1 cellular context compared by ENCODE assay signal in the genomic region with DNA sequence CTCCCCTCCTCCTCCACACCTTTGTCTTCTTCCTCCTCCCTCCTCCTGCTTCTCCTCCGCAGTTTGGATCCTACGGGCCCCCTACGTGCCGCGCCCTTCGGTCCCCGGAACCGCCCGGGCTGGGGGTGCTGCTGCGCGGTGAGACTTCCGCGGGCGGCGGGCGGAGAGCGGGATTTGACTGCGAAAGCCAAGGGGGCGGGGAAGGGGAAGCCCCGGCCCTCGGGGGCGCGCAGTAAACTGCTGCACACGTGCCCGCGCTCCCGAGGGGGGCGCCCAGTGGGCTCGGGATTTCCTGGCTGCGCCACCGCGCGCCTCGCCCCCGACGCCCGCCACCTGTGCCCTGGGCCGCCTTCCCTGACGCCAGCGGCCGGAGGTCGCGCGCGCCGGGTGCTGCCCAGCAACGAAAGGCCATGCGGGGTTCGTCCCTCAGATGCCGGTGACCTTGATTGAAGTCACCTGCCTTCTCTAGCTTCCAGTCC.
TF ChIP-seq lines count a peak whose summit lies in the region.

No MANE protein-coding gene starts in this region.

TF ChIP-seq in GM12878, 131 proteins besides CTCF, POLR2A, EP300 and RAD21 (continued from another document):
- TF ChIP-seq KAT2A (conservative IDR thresholded peaks at IDR 0.05; ENCODE audit: control insufficient read depth, low read depth, low read length) (no peak), SREBF2 (IDR thresholded peaks at IDR 0.05; ENCODE audit: low read length) (no peak), CHD2 (IDR thresholded peaks at IDR 0.05; ENCODE audit: borderline replicate concordance, low read depth, low read length) (no peak), KLF5 (IDR thresholded peaks at IDR 0.05; ENCODE audit: partially characterized antibody) (no peak), PML (IDR thresholded peaks at IDR 0.05; ENCODE audit: low read length) (no peak), FOXK2 (IDR thresholded peaks at IDR 0.05) (no peak), SMAD5 (IDR thresholded peaks at IDR 0.05; ENCODE audit: low read depth) (no peak), IRF4 (IDR thresholded peaks at IDR 0.05; ENCODE audit: low read depth, low read length) (no peak), ZZZ3 (IDR thresholded peaks at IDR 0.05; ENCODE audit: control insufficient read depth, insufficient read length, low read depth) (no peak), SUPT20H (IDR thresholded peaks at IDR 0.05; ENCODE audit: borderline replicate concordance, control insufficient read depth, low read depth, low read length) (no peak), NBN (IDR thresholded peaks at IDR 0.05) (no peak), DPF2 (IDR thresholded peaks at IDR 0.05) (no peak), TAF1 (IDR thresholded peaks at IDR 0.05; ENCODE audit: borderline replicate concordance, low read depth, low read length) (no peak), CHD1 (IDR thresholded peaks at IDR 0.05; ENCODE audit: low read depth, low read length) (no peak), SMC3 (IDR thresholded peaks at IDR 0.05; ENCODE audit: borderline replicate concordance, low read length) (no peak), EED (IDR thresholded peaks at IDR 0.05; ENCODE audit: low read depth) (no peak), SIN3A (IDR thresholded peaks at IDR 0.05; ENCODE audit: low read depth, low read length) (no peak), JUNB (IDR thresholded peaks at IDR 0.05) (no peak), IKZF2 (IDR thresholded peaks at IDR 0.05) (no peak), POLR2AphosphoS2 (IDR thresholded peaks at IDR 0.05; ENCODE audit: low read depth, low read length) (no peak), KDM1A (IDR thresholded peaks at IDR 0.05; ENCODE audit: borderline replicate concordance) (no peak), FOXM1 (IDR thresholded peaks at IDR 0.05; ENCODE audit: low read depth, low read length) (no peak), BHLHE40 (IDR thresholded peaks at IDR 0.05; ENCODE audit: borderline replicate concordance in 1 of 2, low read depth in 2 of 2, low read length in 1 of 2) (peak; percentile 60 to 84; a peak in 3 of 4 replicates), MEF2B (IDR thresholded peaks at IDR 0.05; ENCODE audit: partially characterized antibody, poor library complexity, severe bottlenecking) (no peak)
- TF ChIP-seq, protein P1, sequence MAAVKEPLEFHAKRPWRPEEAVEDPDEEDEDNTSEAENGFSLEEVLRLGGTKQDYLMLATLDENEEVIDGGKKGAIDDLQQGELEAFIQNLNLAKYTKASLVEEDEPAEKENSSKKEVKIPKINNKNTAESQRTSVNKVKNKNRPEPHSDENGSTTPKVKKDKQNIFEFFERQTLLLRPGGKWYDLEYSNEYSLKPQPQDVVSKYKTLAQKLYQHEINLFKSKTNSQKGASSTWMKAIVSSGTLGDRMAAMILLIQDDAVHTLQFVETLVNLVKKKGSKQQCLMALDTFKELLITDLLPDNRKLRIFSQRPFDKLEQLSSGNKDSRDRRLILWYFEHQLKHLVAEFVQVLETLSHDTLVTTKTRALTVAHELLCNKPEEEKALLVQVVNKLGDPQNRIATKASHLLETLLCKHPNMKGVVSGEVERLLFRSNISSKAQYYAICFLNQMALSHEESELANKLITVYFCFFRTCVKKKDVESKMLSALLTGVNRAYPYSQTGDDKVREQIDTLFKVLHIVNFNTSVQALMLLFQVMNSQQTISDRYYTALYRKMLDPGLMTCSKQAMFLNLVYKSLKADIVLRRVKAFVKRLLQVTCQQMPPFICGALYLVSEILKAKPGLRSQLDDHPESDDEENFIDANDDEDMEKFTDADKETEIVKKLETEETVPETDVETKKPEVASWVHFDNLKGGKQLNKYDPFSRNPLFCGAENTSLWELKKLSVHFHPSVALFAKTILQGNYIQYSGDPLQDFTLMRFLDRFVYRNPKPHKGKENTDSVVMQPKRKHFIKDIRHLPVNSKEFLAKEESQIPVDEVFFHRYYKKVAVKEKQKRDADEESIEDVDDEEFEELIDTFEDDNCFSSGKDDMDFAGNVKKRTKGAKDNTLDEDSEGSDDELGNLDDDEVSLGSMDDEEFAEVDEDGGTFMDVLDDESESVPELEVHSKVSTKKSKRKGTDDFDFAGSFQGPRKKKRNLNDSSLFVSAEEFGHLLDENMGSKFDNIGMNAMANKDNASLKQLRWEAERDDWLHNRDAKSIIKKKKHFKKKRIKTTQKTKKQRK (IDR thresholded peaks at IDR 0.05; ENCODE audit: low read depth, low read length) = no peak
- TF ChIP-seq, protein P2, sequence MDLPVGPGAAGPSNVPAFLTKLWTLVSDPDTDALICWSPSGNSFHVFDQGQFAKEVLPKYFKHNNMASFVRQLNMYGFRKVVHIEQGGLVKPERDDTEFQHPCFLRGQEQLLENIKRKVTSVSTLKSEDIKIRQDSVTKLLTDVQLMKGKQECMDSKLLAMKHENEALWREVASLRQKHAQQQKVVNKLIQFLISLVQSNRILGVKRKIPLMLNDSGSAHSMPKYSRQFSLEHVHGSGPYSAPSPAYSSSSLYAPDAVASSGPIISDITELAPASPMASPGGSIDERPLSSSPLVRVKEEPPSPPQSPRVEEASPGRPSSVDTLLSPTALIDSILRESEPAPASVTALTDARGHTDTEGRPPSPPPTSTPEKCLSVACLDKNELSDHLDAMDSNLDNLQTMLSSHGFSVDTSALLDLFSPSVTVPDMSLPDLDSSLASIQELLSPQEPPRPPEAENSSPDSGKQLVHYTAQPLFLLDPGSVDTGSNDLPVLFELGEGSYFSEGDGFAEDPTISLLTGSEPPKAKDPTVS (IDR thresholded peaks at IDR 0.05; ENCODE audit: low read depth, low read length) = no peak
- TF ChIP-seq, protein P3, sequence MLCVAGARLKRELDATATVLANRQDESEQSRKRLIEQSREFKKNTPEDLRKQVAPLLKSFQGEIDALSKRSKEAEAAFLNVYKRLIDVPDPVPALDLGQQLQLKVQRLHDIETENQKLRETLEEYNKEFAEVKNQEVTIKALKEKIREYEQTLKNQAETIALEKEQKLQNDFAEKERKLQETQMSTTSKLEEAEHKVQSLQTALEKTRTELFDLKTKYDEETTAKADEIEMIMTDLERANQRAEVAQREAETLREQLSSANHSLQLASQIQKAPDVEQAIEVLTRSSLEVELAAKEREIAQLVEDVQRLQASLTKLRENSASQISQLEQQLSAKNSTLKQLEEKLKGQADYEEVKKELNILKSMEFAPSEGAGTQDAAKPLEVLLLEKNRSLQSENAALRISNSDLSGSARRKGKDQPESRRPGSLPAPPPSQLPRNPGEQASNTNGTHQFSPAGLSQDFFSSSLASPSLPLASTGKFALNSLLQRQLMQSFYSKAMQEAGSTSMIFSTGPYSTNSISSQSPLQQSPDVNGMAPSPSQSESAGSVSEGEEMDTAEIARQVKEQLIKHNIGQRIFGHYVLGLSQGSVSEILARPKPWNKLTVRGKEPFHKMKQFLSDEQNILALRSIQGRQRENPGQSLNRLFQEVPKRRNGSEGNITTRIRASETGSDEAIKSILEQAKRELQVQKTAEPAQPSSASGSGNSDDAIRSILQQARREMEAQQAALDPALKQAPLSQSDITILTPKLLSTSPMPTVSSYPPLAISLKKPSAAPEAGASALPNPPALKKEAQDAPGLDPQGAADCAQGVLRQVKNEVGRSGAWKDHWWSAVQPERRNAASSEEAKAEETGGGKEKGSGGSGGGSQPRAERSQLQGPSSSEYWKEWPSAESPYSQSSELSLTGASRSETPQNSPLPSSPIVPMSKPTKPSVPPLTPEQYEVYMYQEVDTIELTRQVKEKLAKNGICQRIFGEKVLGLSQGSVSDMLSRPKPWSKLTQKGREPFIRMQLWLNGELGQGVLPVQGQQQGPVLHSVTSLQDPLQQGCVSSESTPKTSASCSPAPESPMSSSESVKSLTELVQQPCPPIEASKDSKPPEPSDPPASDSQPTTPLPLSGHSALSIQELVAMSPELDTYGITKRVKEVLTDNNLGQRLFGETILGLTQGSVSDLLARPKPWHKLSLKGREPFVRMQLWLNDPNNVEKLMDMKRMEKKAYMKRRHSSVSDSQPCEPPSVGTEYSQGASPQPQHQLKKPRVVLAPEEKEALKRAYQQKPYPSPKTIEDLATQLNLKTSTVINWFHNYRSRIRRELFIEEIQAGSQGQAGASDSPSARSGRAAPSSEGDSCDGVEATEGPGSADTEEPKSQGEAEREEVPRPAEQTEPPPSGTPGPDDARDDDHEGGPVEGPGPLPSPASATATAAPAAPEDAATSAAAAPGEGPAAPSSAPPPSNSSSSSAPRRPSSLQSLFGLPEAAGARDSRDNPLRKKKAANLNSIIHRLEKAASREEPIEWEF (IDR thresholded peaks at IDR 0.05; ENCODE audit: insufficient replicate concordance, low read depth, low read length) = no peak
- TF ChIP-seq, protein P4, sequence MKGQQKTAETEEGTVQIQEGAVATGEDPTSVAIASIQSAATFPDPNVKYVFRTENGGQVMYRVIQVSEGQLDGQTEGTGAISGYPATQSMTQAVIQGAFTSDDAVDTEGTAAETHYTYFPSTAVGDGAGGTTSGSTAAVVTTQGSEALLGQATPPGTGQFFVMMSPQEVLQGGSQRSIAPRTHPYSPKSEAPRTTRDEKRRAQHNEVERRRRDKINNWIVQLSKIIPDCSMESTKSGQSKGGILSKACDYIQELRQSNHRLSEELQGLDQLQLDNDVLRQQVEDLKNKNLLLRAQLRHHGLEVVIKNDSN (IDR thresholded peaks at IDR 0.05; ENCODE audit: borderline replicate concordance, extremely low read length, insufficient read depth, low read depth, low read length) = no peak
- TF ChIP-seq, protein P5, sequence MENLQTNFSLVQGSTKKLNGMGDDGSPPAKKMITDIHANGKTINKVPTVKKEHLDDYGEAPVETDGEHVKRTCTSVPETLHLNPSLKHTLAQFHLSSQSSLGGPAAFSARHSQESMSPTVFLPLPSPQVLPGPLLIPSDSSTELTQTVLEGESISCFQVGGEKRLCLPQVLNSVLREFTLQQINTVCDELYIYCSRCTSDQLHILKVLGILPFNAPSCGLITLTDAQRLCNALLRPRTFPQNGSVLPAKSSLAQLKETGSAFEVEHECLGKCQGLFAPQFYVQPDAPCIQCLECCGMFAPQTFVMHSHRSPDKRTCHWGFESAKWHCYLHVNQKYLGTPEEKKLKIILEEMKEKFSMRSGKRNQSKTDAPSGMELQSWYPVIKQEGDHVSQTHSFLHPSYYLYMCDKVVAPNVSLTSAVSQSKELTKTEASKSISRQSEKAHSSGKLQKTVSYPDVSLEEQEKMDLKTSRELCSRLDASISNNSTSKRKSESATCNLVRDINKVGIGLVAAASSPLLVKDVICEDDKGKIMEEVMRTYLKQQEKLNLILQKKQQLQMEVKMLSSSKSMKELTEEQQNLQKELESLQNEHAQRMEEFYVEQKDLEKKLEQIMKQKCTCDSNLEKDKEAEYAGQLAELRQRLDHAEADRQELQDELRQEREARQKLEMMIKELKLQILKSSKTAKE (IDR thresholded peaks at IDR 0.05; ENCODE audit: low read depth, poor library complexity, severe bottlenecking) = no peak
- TF ChIP-seq, protein P6, sequence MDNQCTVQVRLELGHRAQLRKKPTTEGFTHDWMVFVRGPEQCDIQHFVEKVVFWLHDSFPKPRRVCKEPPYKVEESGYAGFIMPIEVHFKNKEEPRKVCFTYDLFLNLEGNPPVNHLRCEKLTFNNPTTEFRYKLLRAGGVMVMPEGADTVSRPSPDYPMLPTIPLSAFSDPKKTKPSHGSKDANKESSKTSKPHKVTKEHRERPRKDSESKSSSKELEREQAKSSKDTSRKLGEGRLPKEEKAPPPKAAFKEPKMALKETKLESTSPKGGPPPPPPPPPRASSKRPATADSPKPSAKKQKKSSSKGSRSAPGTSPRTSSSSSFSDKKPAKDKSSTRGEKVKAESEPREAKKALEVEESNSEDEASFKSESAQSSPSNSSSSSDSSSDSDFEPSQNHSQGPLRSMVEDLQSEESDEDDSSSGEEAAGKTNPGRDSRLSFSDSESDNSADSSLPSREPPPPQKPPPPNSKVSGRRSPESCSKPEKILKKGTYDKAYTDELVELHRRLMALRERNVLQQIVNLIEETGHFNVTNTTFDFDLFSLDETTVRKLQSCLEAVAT (IDR thresholded peaks at IDR 0.05) = no peak
